ENCODE assay signal across 23 cellular contexts in genomic region chr15:63037996-63038720, GRCh38. TPM values are rescaled to one million over a fixed set of nuclear protein-coding genes. Genes with fewer than 3 reads are reported as not detected.
A peak's percentile ranks its signal among the peaks of the same experiment; 100 is the strongest.
DNase-seq lines count a peak whose midpoint lies in the region; ATAC-seq and TF ChIP-seq lines count a peak whose summit lies in the region.
"Had no signal": no experiment of that assay in that cellular context is flagged by ENCODE, and none has a peak within 500 bp of the region (broad histone marks: within the 10 kb centered on the region; RNA-seq: fewer than 3 reads in every experiment).

No MANE protein-coding gene starts in this region.

- intact Hi-C loops in PC-3 (cut with micrococcal nuclease) = no loop called here

- H3K4me2 ChIP-seq in PC-3 (ENCODE audit: low read length) = no peak overlapping the region
- H3K4me2 ChIP-seq: BLaER1 treated with 17β-estradiol and CSF1 and Interleukin-3, amounts not matched to agents 10 nM and 100 nM had no signal

- H3K79me2 ChIP-seq in PC-3 (ENCODE audit: low read length) = peaks cover 4% of the 10 kb centered on the region

- H3K4me1 ChIP-seq in PC-3 (ENCODE audit: insufficient read depth, low read length) = no peaks in the 10 kb centered on the region

- H3K9ac ChIP-seq in PC-3 (ENCODE audit: low read length) = no peak overlapping the region
- H3K9ac ChIP-seq: BLaER1 treated with 17β-estradiol and CSF1 and Interleukin-3, amounts not matched to agents 10 nM and 100 nM had no signal

- TF ChIP-seq CTCF in PC-3 (conservative IDR thresholded peaks at IDR 0.05; ENCODE audit: low read depth, low read length) = no peak
- no peak for TF ChIP-seq CTCF in type B pancreatic cell (conservative IDR thresholded peaks at IDR 0.05)

- peak overlapping the region; percentile 85 for H3K27ac Mint-ChIP-seq in type B pancreatic cell
- H3K27ac Mint-ChIP-seq: activated naive CD4-positive, alpha-beta T cell treated with anti-CD3 and anti-CD28 coated beads, Interleukin-2, amount 50 U/mL, for 72 hours; H9; nephron progenitor cell had no signal

- ATAC-seq in PC-3 = no peak
- no peak for ATAC-seq in HG03565 (IDR thresholded peaks at IDR 0.05; ENCODE audit: unreplicated experiment)
- ATAC-seq: activated naive CD4-positive, alpha-beta T cell treated with anti-CD3 and anti-CD28 coated beads, Interleukin-2, amount 50 U/mL, for 72 hours; GM12878 had no signal

- no peaks in the 10 kb centered on the region for H3K27me3 ChIP-seq in PC-3 (ENCODE audit: low read length)
- H3K27me3 ChIP-seq: MG63 had no signal

- H3K4me3 ChIP-seq in PC-3 (ENCODE audit: low read length) = no peak overlapping the region
- H3K4me3 ChIP-seq: BLaER1 treated with 17β-estradiol and CSF1 and Interleukin-3, amounts not matched to agents 10 nM and 100 nM; coronary artery; GM12878; MG63 had no signal

- no peaks in the 10 kb centered on the region for H3K9me2 ChIP-seq in PC-3 (replicated peaks; ENCODE audit: low read length)

- DNase-seq in NCI-H510A treated with DMSO at 0.1 percent for 48 hours (lab: John Stamatoyannopoulos, UW) (peak; percentile 24), NCI-H510A (lab: John Stamatoyannopoulos, UW) (no peak), PC-3 (peak; percentile 28), islet precursor cell (peak; percentile 77), type B pancreatic cell (ENCODE audit: extremely low spot score, unreplicated experiment) (no peak), LoVo (ENCODE audit: low spot score) (no peak), retina (no peak)
- DNase-seq: activated T-cell treated with anti-CD3 and anti-CD28 coated beads, Interleukin-2, amount 50 U/mL, for 48 hours; GF-D8; H9; hippocampal formation; mesendoderm; MG63; NCI-H1694; NCI-H524 treated with DMSO at 0.1 percent for 48 hours; nephron progenitor cell; stimulated activated CD4-positive, alpha-beta T cell treated with anti-CD3 and anti-CD28 coated beads, Interleukin-12 subunit alpha, Interleukin-12 subunit beta, amount 100 ng/mL, for 4 hours; stimulated activated CD8-positive, alpha-beta memory T cell treated with anti-CD3 and anti-CD28 coated beads, Interleukin-4, amount 100 ng/mL, for 48 hours had no signal

- H3K4me3 Mint-ChIP-seq in type B pancreatic cell = peak overlapping the region; percentile 28
- H3K4me3 Mint-ChIP-seq: H9, nephron progenitor cell had no signal

- POLR2A ChIA-PET in PC-3 (lab: Charles Lee; ENCODE audit: unreplicated experiment) = no interaction called here

- no peaks in the 10 kb centered on the region for H3F3A ChIP-seq in PC-3 (ENCODE audit: low read length, unreplicated experiment)

- no peaks in the 10 kb centered on the region for H3K9me3 ChIP-seq in PC-3 (ENCODE audit: low read length)
- H3K9me3 ChIP-seq: MG63 had no signal

- no peaks in the 10 kb centered on the region for H4K20me1 ChIP-seq in PC-3 (ENCODE audit: low read length)

- H2AFZ ChIP-seq in PC-3 (ENCODE audit: low read length) = no peak overlapping the region

- H3K36me3 Mint-ChIP-seq in type B pancreatic cell = no peaks in the 10 kb centered on the region
- H3K36me3 Mint-ChIP-seq: activated naive CD4-positive, alpha-beta T cell treated with anti-CD3 and anti-CD28 coated beads, Interleukin-2, amount 50 U/mL, for 72 hours had no signal

- H3K27ac ChIP-seq in PC-3 (ENCODE audit: low read length) = no peak overlapping the region
- H3K27ac ChIP-seq: BLaER1 treated with 17β-estradiol and CSF1 and Interleukin-3, amounts not matched to agents 10 nM and 100 nM; coronary artery had no signal

- CTCF ChIA-PET in PC-3 (lab: Charles Lee) = no interaction called here

- no peaks in the 10 kb centered on the region for H3K36me3 ChIP-seq in PC-3 (ENCODE audit: low read depth, low read length)
- H3K36me3 ChIP-seq: BLaER1 treated with 17β-estradiol and CSF1 and Interleukin-3, amounts not matched to agents 10 nM and 100 nM; MG63 had no signal

- no peaks in the 10 kb centered on the region for H3K9me3 Mint-ChIP-seq in type B pancreatic cell
- H3K9me3 Mint-ChIP-seq: activated naive CD4-positive, alpha-beta T cell treated with anti-CD3 and anti-CD28 coated beads, Interleukin-2, amount 50 U/mL, for 72 hours had no signal

- peaks cover 29% of the 10 kb centered on the region for H3K4me1 Mint-ChIP-seq in type B pancreatic cell (ENCODE audit: unreplicated experiment)

- H3K27me3 Mint-ChIP-seq in type B pancreatic cell = no peaks in the 10 kb centered on the region

- BruUV-seq in PC-3 (replicated peaks; lab: Mats Ljungman, UMichigan) = no TSS peak

RNA-seq across cellular contexts. Expression of gene TPM1, which starts 4.4 kb away (rescaled TPM):
- total RNA-seq in PC-3 (2014; rRNA removed) (127 and 156 TPM in 2 replicates), type B pancreatic cell (ENCODE audit: low replicate concordance) (343 and 447 TPM in 2 replicates)

Comparison
In these comparisons a context has a peak if more than half of its experiments do, and no peak if none do; other contexts are left out.
1. DNase-seq: peak in NCI-H510A treated with DMSO at 0.1 percent for 48 hours (single experiment), PC-3 (single experiment) and islet precursor cell (single experiment); none in NCI-H510A (single experiment), type B pancreatic cell (single experiment), LoVo (single experiment) and retina (single experiment).